Comparison of ENCODE assay signal across 8 cellular contexts in the genomic region with DNA sequence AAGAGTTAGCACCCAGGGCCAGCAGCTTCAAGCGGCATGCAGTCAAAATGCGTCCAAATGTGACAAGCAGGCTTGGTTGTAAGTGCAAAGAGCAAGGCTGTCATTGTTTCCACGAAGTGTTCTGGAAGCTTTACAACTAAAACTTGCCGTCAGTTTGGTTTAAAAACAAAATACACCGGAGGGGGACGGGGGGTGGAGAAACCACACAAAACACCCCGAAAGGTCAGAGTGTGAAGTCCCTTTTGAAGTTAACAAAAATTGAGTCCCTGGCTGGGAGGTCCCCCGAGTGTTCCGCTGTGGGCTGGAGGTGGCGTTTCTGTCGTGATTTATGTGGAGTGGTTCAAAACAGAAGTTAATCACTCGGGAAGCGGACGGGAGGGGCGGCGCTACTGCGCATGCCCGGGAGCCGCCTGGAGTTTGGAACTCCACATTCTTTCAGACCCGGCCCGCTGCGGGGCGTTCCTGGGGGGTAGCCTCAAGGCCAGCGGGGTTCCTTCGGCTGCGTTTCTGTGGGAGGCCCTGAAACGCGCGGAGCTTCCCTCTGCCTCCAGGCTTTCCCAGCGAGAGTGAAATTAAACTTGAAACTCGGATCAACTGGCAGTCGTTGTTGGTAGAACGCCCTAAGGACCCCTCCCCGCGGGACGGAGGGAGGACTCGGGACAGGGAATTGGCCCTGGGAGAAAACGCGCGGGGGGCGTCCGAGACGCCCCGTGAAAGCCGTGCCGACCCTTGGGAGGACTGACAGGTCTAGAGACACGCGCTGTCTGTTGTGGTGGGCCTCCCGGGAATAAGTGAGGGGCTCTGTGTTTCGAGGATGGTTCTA. TPM values are rescaled to one million over a fixed set of nuclear protein-coding genes. Genes with fewer than 3 reads are reported as not detected.
DNase-seq lines count a peak whose midpoint lies in the region; ATAC-seq and TF ChIP-seq lines count a peak whose summit lies in the region.

No MANE protein-coding gene starts in this region.

- peak overlapping the region; percentile 93 for H3K4me3 ChIP-seq in kidney epithelial cell (ENCODE audit: low read depth, low read length)

- peak; percentile 70 for DNase-seq in GM10266 (ENCODE audit: extremely low spot score)
- DNase-seq in NCI-H2196 (lab: John Stamatoyannopoulos, UW; ENCODE audit: unreplicated experiment) = peak; percentile 92
- DNase-seq in activated CD4-positive, alpha-beta T cell treated with anti-CD3 and anti-CD28 coated beads for 24 hours (ENCODE audit: low read depth in 2 of 2) = peak; percentile 77 to 81
- DNase-seq in cerebellar cortex (ENCODE audit: low spot score) = peak; percentile 80
- no peak for DNase-seq in kidney epithelial cell (ENCODE audit: low read depth)
- DNase-seq in stimulated activated CD4-positive, alpha-beta T cell treated with anti-CD3 and anti-CD28 coated beads, Interleukin-15, amount 100 ng/mL, for 1 hour (ENCODE audit: low read depth in 1 of 2, low spot score in 1 of 2) = peak; percentile 77 to 79

- ATAC-seq in HG02759 (IDR thresholded peaks at IDR 0.05; ENCODE audit: unreplicated experiment) (no peak), GM19395 (IDR thresholded peaks at IDR 0.05; ENCODE audit: unreplicated experiment) (no peak)

- TF ChIP-seq CTCF in GM10266 (IDR thresholded peaks at IDR 0.05; ENCODE audit: control insufficient read depth, insufficient read depth, low read depth, missing control alignments) (no peak), kidney epithelial cell (IDR thresholded peaks at IDR 0.05; ENCODE audit: insufficient read depth, low read length, poor library complexity, severe bottlenecking) (no peak)

- H3K36me3 ChIP-seq in kidney epithelial cell (ENCODE audit: control insufficient read depth, insufficient read depth, low read length) = no peaks in the 10 kb centered on the region

- H3K27me3 ChIP-seq in kidney epithelial cell (ENCODE audit: control insufficient read depth, insufficient read depth, low read length) = no peaks in the 10 kb centered on the region

RNA-seq across cellular contexts. Expression of a gene that starts 1.4 kb away (rescaled TPM):
- 251 and 294 TPM in 2 replicates for total RNA-seq in kidney epithelial cell
